Comparison of ENCODE assay signal across 9 cellular contexts in the genomic region with DNA sequence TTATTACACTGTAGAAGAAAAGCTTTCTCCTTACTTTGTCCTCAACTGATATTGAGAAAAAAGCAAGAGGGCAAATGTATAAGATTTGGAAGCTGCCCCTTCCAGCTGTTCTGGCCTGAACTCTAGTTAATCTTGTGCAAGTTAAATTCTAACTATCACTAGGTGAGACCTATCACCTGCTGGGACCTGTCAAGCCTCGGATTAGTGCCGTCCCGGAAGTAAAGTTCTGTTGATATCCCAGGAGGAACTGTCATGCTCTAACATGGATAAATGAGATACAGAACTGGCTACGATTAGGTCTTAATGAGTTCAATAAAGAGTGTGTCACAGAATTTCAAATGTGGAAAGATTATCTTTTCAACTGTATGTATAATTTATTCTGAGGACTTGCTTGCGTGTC. TPM values are rescaled to one million over a fixed set of nuclear protein-coding genes. Genes with fewer than 3 reads are reported as not detected.
DNase-seq lines count a peak whose midpoint lies in the region; ATAC-seq and TF ChIP-seq lines count a peak whose summit lies in the region.
"Had no signal": no experiment of that assay in that cellular context is flagged by ENCODE, and none has a peak within 500 bp of the region (broad histone marks: within the 10 kb centered on the region; RNA-seq: fewer than 3 reads in every experiment).

No MANE protein-coding gene starts in this region.

- POLR2A ChIA-PET in HEK293 (lab: Yijun Ruan, JAX): interaction anchor here (1.4 to 2.5 kb wide), 3 partner anchors 11 to 24 kb away, joined by 4 to 10 read pairs (median 6); no protein-coding TSS in a partner anchor

- H3K27ac ChIP-seq in HEK293 (ENCODE audit: extremely low read depth, low read depth, low read length) (no peak overlapping the region), substantia nigra (ENCODE audit: low read depth, low read length, poor library complexity, severe bottlenecking) (peak overlapping the region; percentile 78)

- H3K27ac Mint-ChIP-seq in stimulated activated naive B cell treated with anti-CD40 and anti-IgM and Interleukin-4, amounts not matched to agents 10 μg/mL and 1 μg/mL and 100 μg/mL, for 72 hours: no peak overlapping the region

- TF ChIP-seq CTCF in HEK293 (tag by site-specific recombination; IDR thresholded peaks at IDR 0.05): no peak
- TF ChIP-seq CTCF in astrocyte of the spinal cord (IDR thresholded peaks at IDR 0.05; ENCODE audit: low read depth, low read length): no peak
- TF ChIP-seq CTCF in kidney epithelial cell (IDR thresholded peaks at IDR 0.05; ENCODE audit: insufficient read depth, low read length, poor library complexity, severe bottlenecking): no peak

- peaks cover 0 to 6% of the 10 kb centered on the region in 2 donors for H3K27me3 Mint-ChIP-seq in stimulated activated naive B cell treated with anti-CD40 and anti-IgM and Interleukin-4, amounts not matched to agents 10 μg/mL and 1 μg/mL and 100 μg/mL, for 72 hours

- no peak for DNase-seq in astrocyte of the spinal cord (ENCODE audit: low read depth, low spot score)
- no peak for DNase-seq in kidney epithelial cell (ENCODE audit: low read depth)
- no peak for DNase-seq in substantia nigra (lab: John Stamatoyannopoulos, UW)
- DNase-seq in stimulated activated naive B cell treated with anti-CD40 and anti-IgM and Interleukin-4, amounts not matched to agents 10 μg/mL and 1 μg/mL and 100 μg/mL, for 72 hours: no peak
- DNase-seq in NCI-H1417 (lab: John Stamatoyannopoulos, UW): no peak
- DNase-seq in DMS 273 treated with DMSO at 0.1 percent for 48 hours (lab: John Stamatoyannopoulos, UW): no peak
- DNase-seq: NCI-H187 had no signal

- no peaks in the 10 kb centered on the region for H3K4me1 ChIP-seq in HEK293 (ENCODE audit: control insufficient read depth, insufficient read depth, low read length)

- no peaks in the 10 kb centered on the region for H3K36me3 ChIP-seq in HEK293 (ENCODE audit: control insufficient read depth in 2 of 2, insufficient read depth in 1 of 2, low read length in 2 of 2)
- no peaks in the 10 kb centered on the region for H3K36me3 ChIP-seq in kidney epithelial cell (ENCODE audit: control insufficient read depth, insufficient read depth, low read length)

- in situ Hi-C loops in astrocyte of the spinal cord (cut with HindIII; ENCODE audit: low sequenced_read_pairs): no loop called here

- peaks cover 20 to 23% of the 10 kb centered on the region in 2 donors for H3K4me1 Mint-ChIP-seq in stimulated activated naive B cell treated with anti-CD40 and anti-IgM and Interleukin-4, amounts not matched to agents 10 μg/mL and 1 μg/mL and 100 μg/mL, for 72 hours

- no peaks in the 10 kb centered on the region for H3K27me3 ChIP-seq in kidney epithelial cell (ENCODE audit: control insufficient read depth, insufficient read depth, low read length)

- CTCF ChIA-PET in HEK293 (lab: Yijun Ruan, JAX): interaction anchor here (1.0 to 4.5 kb wide), 5 partner anchors 11 to 300 kb away, joined by 3 to 33 read pairs (median 5); no protein-coding TSS in a partner anchor

- peak overlapping the region; percentile 64 for H3K4me3 ChIP-seq in HEK293 (ENCODE audit: low read depth, low read length)
- peak overlapping the region; percentile 85 for H3K4me3 ChIP-seq in astrocyte of the spinal cord (ENCODE audit: low read depth, low read length)
- H3K4me3 ChIP-seq in kidney epithelial cell (ENCODE audit: low read depth, low read length): peak overlapping the region; percentile 69

- no peaks in the 10 kb centered on the region for H3K9me3 ChIP-seq in HEK293 (ENCODE audit: control insufficient read depth, insufficient read depth, low read depth, low read length)

- peaks cover 2 to 4% of the 10 kb centered on the region in 2 donors for H3K9me3 Mint-ChIP-seq in stimulated activated naive B cell treated with anti-CD40 and anti-IgM and Interleukin-4, amounts not matched to agents 10 μg/mL and 1 μg/mL and 100 μg/mL, for 72 hours

- no peak overlapping the region for H3K4me3 Mint-ChIP-seq in stimulated activated naive B cell treated with anti-CD40 and anti-IgM and Interleukin-4, amounts not matched to agents 10 μg/mL and 1 μg/mL and 100 μg/mL, for 72 hours

- peaks cover 14 to 24% of the 10 kb centered on the region in 2 donors for H3K36me3 Mint-ChIP-seq in stimulated activated naive B cell treated with anti-CD40 and anti-IgM and Interleukin-4, amounts not matched to agents 10 μg/mL and 1 μg/mL and 100 μg/mL, for 72 hours

- ATAC-seq in stimulated activated naive B cell treated with anti-CD40 and anti-IgM and Interleukin-4, amounts not matched to agents 10 μg/mL and 1 μg/mL and 100 μg/mL, for 72 hours (replicated peaks): no peak
- no peak for ATAC-seq in GM21619 (IDR thresholded peaks at IDR 0.05; ENCODE audit: unreplicated experiment)

TF ChIP-seq in HEK293, 187 proteins besides CTCF, POLR2A, EP300 and RAD21:
- TF ChIP-seq ZBTB7A (tag by site-specific recombination; IDR thresholded peaks at IDR 0.05; ENCODE audit: low read depth) (no peak), ZNF132 (tag by site-specific recombination; IDR thresholded peaks at IDR 0.05; ENCODE audit: borderline replicate concordance) (no peak), ZNF239 (tag by site-specific recombination; IDR thresholded peaks at IDR 0.05) (no peak), GLIS1 (tag by site-specific recombination; IDR thresholded peaks at IDR 0.05) (no peak), ZNF747 (tag by site-specific recombination; IDR thresholded peaks at IDR 0.05) (no peak), ZNF266 (tag by site-specific recombination; IDR thresholded peaks at IDR 0.05; ENCODE audit: low read depth) (no peak), ZNF560 (tag by site-specific recombination; IDR thresholded peaks at IDR 0.05; ENCODE audit: borderline replicate concordance) (no peak), ZNF24 (tag by site-specific recombination; IDR thresholded peaks at IDR 0.05) (no peak), ZNF658 (tag by site-specific recombination; IDR thresholded peaks at IDR 0.05) (no peak), SCRT1 (tag by site-specific recombination; IDR thresholded peaks at IDR 0.05; ENCODE audit: borderline replicate concordance) (no peak), ZNF521 (tag by site-specific recombination; IDR thresholded peaks at IDR 0.05) (no peak)
- TF ChIP-seq, protein P1, sequence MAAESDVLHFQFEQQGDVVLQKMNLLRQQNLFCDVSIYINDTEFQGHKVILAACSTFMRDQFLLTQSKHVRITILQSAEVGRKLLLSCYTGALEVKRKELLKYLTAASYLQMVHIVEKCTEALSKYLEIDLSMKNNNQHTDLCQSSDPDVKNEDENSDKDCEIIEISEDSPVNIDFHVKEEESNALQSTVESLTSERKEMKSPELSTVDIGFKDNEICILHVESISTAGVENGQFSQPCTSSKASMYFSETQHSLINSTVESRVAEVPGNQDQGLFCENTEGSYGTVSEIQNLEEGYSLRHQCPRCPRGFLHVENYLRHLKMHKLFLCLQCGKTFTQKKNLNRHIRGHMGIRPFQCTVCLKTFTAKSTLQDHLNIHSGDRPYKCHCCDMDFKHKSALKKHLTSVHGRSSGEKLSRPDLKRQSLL (tag by site-specific recombination; IDR thresholded peaks at IDR 0.05): no peak
- TF ChIP-seq, protein P2, sequence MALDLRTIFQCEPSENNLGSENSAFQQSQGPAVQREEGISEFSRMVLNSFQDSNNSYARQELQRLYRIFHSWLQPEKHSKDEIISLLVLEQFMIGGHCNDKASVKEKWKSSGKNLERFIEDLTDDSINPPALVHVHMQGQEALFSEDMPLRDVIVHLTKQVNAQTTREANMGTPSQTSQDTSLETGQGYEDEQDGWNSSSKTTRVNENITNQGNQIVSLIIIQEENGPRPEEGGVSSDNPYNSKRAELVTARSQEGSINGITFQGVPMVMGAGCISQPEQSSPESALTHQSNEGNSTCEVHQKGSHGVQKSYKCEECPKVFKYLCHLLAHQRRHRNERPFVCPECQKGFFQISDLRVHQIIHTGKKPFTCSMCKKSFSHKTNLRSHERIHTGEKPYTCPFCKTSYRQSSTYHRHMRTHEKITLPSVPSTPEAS (tag by site-specific recombination; IDR thresholded peaks at IDR 0.05): no peak
- TF ChIP-seq, protein P3, sequence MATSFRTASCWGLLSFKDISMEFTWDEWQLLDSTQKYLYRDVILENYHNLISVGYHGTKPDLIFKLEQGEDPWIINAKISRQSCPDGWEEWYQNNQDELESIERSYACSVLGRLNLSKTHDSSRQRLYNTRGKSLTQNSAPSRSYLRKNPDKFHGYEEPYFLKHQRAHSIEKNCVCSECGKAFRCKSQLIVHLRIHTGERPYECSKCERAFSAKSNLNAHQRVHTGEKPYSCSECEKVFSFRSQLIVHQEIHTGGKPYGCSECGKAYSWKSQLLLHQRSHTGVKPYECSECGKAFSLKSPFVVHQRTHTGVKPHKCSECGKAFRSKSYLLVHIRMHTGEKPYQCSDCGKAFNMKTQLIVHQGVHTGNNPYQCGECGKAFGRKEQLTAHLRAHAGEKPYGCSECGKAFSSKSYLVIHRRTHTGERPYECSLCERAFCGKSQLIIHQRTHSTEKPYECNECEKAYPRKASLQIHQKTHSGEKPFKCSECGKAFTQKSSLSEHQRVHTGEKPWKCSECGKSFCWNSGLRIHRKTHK (tag by site-specific recombination; IDR thresholded peaks at IDR 0.05): no peak

RNA-seq across cellular contexts. Expression of a gene that starts 1.2 kb away (rescaled TPM):
- 29.2 and 30.7 TPM in 2 replicates for total RNA-seq in kidney epithelial cell
